ENCODE assay signal across 1 cellular context in genomic region chr15:50180091-50180490, GRCh38.
TF ChIP-seq lines count a peak whose summit lies in the region.

No MANE protein-coding gene starts in this region.

TF ChIP-seq in GM12878, 131 proteins besides CTCF, POLR2A, EP300 and RAD21:
- TF ChIP-seq NBN (IDR thresholded peaks at IDR 0.05) (no peak), YY1 (IDR thresholded peaks at IDR 0.05; ENCODE audit: low read depth, low read length) (0 out of 2 replicates have a peak, but pooled peaks have one; percentile 16)
